Comparison of ENCODE assay signal across 8 cellular contexts in the genomic region with DNA sequence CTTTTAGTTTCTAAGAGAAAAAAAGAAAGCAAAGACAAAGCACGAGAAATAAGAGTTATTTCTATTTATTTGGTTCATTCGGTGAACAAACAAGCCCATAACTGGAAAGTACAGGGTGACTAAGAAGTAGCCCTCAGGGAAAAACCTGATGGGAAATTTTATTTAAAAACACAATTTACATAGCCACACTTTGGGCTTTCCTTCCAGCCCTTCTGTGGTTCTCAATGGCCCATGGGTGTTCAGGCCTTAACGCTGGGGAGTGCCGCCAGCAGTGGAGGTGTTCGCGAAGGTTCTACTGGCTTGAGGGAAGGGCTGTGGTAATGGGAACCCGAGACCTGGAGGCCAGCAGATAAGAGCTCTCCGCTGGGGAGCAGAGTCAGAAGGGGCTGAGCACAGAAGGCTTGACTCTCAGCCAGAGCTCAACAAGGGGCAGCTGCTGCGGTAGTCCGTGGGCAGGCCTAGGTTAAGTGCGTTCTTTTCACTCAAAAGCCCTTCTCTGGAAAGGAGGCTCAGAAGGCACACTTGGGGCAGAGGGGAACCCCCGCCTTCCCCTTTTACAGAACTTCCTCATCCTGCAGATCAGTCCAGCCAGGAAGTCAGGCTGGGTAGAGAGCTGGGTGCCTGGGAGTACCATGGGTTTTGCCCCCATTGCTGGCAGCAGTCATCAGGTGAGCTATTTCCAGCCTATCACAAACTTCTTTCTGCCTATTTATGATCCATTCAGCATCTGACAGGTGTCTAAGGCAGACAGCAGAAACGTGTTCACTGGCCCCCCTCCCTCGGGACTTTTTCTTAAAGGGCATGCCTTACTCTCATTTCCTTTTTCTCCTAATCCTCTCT. TPM values are rescaled to one million over a fixed set of nuclear protein-coding genes. Genes with fewer than 3 reads are reported as not detected.
A peak's percentile ranks its signal among the peaks of the same experiment; 100 is the strongest.
DNase-seq lines count a peak whose midpoint lies in the region; ATAC-seq and TF ChIP-seq lines count a peak whose summit lies in the region.

No MANE protein-coding gene starts in this region.

- H3K4me1 Mint-ChIP-seq in CD14-positive monocyte, result peaks cover 27% of the 10 kb centered on the region

- peaks cover 31% of the 10 kb centered on the region for H3K4me1 ChIP-seq in OCI-LY7 (ENCODE audit: insufficient read depth, low read length, poor library complexity, severe bottlenecking)
- peaks cover 4% of the 10 kb centered on the region for H3K4me1 ChIP-seq in upper lobe of right lung

- H3K4me3 Mint-ChIP-seq in CD14-positive monocyte, result peak overlapping the region; percentile 56 to 80

- peaks cover 7 to 19% (median 15%) of the 10 kb centered on the region in 7 donors for H3K9me3 Mint-ChIP-seq in CD14-positive monocyte

- peaks cover 10% of the 10 kb centered on the region; the same call in 1 of the 2 replicates for H3K36me3 ChIP-seq in OCI-LY7 (ENCODE audit: insufficient read depth, low read length)
- H3K36me3 ChIP-seq in upper lobe of right lung, result no peaks in the 10 kb centered on the region

- no peaks in the 10 kb centered on the region for H4K20me1 ChIP-seq in OCI-LY7 (ENCODE audit: insufficient read depth, low read length)

- DNase-seq in CD14-positive monocyte (ENCODE audit: low spot score), result peak; percentile 90
- DNase-seq in OCI-LY7 (ENCODE audit: low spot score), result peak; percentile 75
- peak; percentile 37 to 65 for DNase-seq in erythroblast (lab: John Stamatoyannopoulos, UW)
- peak; percentile 87 for DNase-seq in upper lobe of right lung
- no peak for DNase-seq in D341Med (ENCODE audit: low spot score)
- no peak for DNase-seq in activated CD4-positive, CD25-positive, alpha-beta regulatory T cell treated with anti-CD3 and anti-CD28 coated beads, Interleukin-2, amount 50 U/mL, for 72 hours

- no peak for TF ChIP-seq CTCF in CD14-positive monocyte (IDR thresholded peaks at IDR 0.05)
- no peak for TF ChIP-seq CTCF in OCI-LY7 (conservative IDR thresholded peaks at IDR 0.05; ENCODE audit: low read length)
- TF ChIP-seq CTCF in upper lobe of right lung (IDR thresholded peaks at IDR 0.05), result no peak

- peaks cover 0 to 6% of the 10 kb centered on the region in 2 donors for H3K36me3 Mint-ChIP-seq in CD14-positive monocyte

- H3K27me3 Mint-ChIP-seq in CD14-positive monocyte (ENCODE audit: low read depth in 3 of 3), result peaks cover 0 to 8% (median 2%) of the 10 kb centered on the region in 3 donors

- no peaks in the 10 kb centered on the region for H3K27me3 ChIP-seq in upper lobe of right lung

- H3K27ac ChIP-seq in OCI-LY7 (ENCODE audit: low read depth, low read length, poor library complexity, severe bottlenecking) (peak overlapping the region; percentile 43), upper lobe of right lung (peak overlapping the region; percentile 71)

- CTCF ChIA-PET in OCI-LY7 (lab: Charles Lee; ENCODE audit: unreplicated experiment), result interaction anchor here (0.6 to 0.9 kb wide), 3 partner anchors 10 to 259 kb away, joined by 3 read pairs; no protein-coding TSS in a partner anchor

- H3K4me2 ChIP-seq in OCI-LY7 (ENCODE audit: low read length), result peak overlapping the region; percentile 80

- H2AFZ ChIP-seq in OCI-LY7 (ENCODE audit: low read length), result peak overlapping the region; percentile 43; the same call in 1 of the 2 replicates

- ATAC-seq in GM18907 (IDR thresholded peaks at IDR 0.05; ENCODE audit: unreplicated experiment), result peak; percentile 79
- peak; percentile 71 for ATAC-seq in HG03060 (IDR thresholded peaks at IDR 0.05; ENCODE audit: low read depth, unreplicated experiment)
- ATAC-seq in upper lobe of right lung, result peak; percentile 98

- BruUV-seq in OCI-LY7 (replicated peaks; lab: Mats Ljungman, UMichigan), result no TSS peak

- H3K4me3 ChIP-seq in OCI-LY7 (ENCODE audit: low read depth, low read length, poor library complexity, severe bottlenecking) (peak overlapping the region; percentile 39), upper lobe of right lung (no peak overlapping the region)

- H3K79me2 ChIP-seq in OCI-LY7 (ENCODE audit: insufficient read depth, low read depth, low read length), result no peaks in the 10 kb centered on the region

- TF ChIP-seq POLR2A in erythroblast (IDR thresholded peaks at IDR 0.05; ENCODE audit: low read length), result peak; percentile 30

- H3K9me3 ChIP-seq in OCI-LY7 (ENCODE audit: low read length), result peaks cover 13% of the 10 kb centered on the region
- H3K9me3 ChIP-seq in upper lobe of right lung, result no peaks in the 10 kb centered on the region

- intact Hi-C loops in CD14-positive monocyte (cut with micrococcal nuclease), result no loop called here
- intact Hi-C loops in OCI-LY7 (cut with micrococcal nuclease; ENCODE audit: unreplicated experiment), result no loop called here
- intact Hi-C loops in upper lobe of right lung (cut with DNase I), result no loop called here

- POLR2A ChIA-PET in OCI-LY7 (lab: Charles Lee), result interaction anchor here (0.6 to 3.0 kb wide), 5 partner anchors 9 to 906 kb away, joined by 3 to 21 read pairs (median 7); partner anchors contain the start of gene CD83

- H3K27ac Mint-ChIP-seq in CD14-positive monocyte, result peak overlapping the region; percentile 83 to 95 (median 94)

- no peaks in the 10 kb centered on the region for H3K9me2 ChIP-seq in OCI-LY7 (ENCODE audit: insufficient read depth, low read length)

RNA-seq across cellular contexts. Expression of gene CD83, which starts 8.8 kb away (rescaled TPM):
- 10 to 100 TPM; 74.5 to 84.7 TPM for polyA plus RNA-seq in CD14-positive monocyte
- 26.2 and 29.7 TPM in 2 replicates for total RNA-seq in OCI-LY7 (2014; rRNA removed; shearing (Covaris generic))
- total RNA-seq in OCI-LY7 (2022) (12.1 and 15.0 TPM in 2 replicates), upper lobe of right lung (26.0 TPM)

Comparison
In these comparisons a context has a peak if more than half of its experiments do, and no peak if none do; other contexts are left out.
1. DNase-seq: peak in CD14-positive monocyte (single experiment), OCI-LY7 (single experiment), erythroblast (2 of 2) and upper lobe of right lung (single experiment); none in D341Med (single experiment) and activated CD4-positive, CD25-positive, alpha-beta regulatory T cell treated with anti-CD3 and anti-CD28 coated beads, Interleukin-2, amount 50 U/mL, for 72 hours (single experiment).
2. Peak in every context shown above with its lines, with median percentiles within 50 percentile points of each other: ATAC-seq.